9 cellular contexts compared by ENCODE assay signal in the genomic region with DNA sequence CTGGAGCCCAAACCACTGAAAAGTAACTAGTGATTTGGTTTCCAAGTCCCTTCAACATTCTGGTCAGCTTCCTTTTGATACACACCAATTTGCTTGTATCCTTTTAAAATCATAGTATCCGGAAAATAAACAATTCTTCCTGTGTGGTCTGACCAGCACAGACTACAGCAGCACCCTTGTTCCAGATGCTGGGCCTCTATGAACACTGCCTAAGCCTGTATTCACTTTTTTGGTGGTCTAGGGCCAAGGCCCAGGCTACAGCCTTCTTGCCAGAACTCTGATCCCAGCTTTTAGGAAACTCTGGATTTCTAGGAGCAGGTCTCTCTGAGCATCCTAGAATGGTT. TPM values are rescaled to one million over a fixed set of nuclear protein-coding genes. Genes with fewer than 3 reads are reported as not detected.
DNase-seq lines count a peak whose midpoint lies in the region; ATAC-seq, FAIRE-seq and TF ChIP-seq lines count a peak whose summit lies in the region.
"Had no signal": no experiment of that assay in that cellular context is flagged by ENCODE, and none has a peak within 500 bp of the region (broad histone marks: within the 10 kb centered on the region; RNA-seq: fewer than 3 reads in every experiment).

No MANE protein-coding gene starts in this region.

- 7 to 35% (median 30%) methylated on average over 1 of the region's 1 CpG for WGBS in small intestine, 3 donors

- peaks cover 34% of the 10 kb centered on the region for H3K27me3 ChIP-seq in iPS-15b (ENCODE audit: control insufficient read depth, insufficient read depth, low read length)
- H3K27me3 ChIP-seq in small intestine (ENCODE audit: control insufficient read depth in 2 of 2, insufficient read depth in 2 of 2, low read length in 2 of 2), result no peaks in the 10 kb centered on the region
- H3K27me3 ChIP-seq: adrenal gland had no signal

- H3K36me3 ChIP-seq in iPS-15b (ENCODE audit: control insufficient read depth, insufficient read depth, low read length) (no peaks in the 10 kb centered on the region), small intestine (ENCODE audit: control insufficient read depth in 2 of 2, insufficient read depth in 2 of 2, low read length in 2 of 2) (no peaks in the 10 kb centered on the region)
- H3K36me3 ChIP-seq: adrenal gland had no signal

- no peak overlapping the region for H3K9ac ChIP-seq in iPS-15b (ENCODE audit: low read depth, low read length)

- FAIRE-seq in small intestine (lab: Jason Lieb, UNC), result no peak

- H3K4me1 ChIP-seq in iPS-15b (ENCODE audit: control insufficient read depth, insufficient read depth, low read length) (peaks cover 5% of the 10 kb centered on the region), small intestine (ENCODE audit: control insufficient read depth in 2 of 2, insufficient read depth in 1 of 2, low read depth in 1 of 2, low read length in 1 of 2) (peaks cover 2 to 3% of the 10 kb centered on the region in 2 donors)

- no peak for ATAC-seq in HG02885 (IDR thresholded peaks at IDR 0.05; ENCODE audit: poor library complexity, unreplicated experiment)
- no peak for ATAC-seq in GM18517 (IDR thresholded peaks at IDR 0.05; ENCODE audit: unreplicated experiment)

- H3K27ac ChIP-seq in VCaP (peak overlapping the region; percentile 91), small intestine (ENCODE audit: low read depth in 1 of 2, low read length in 1 of 2) (peak overlapping the region in 1 of 2 donors; percentile 77)

- H3K4me3 ChIP-seq in iPS-15b (ENCODE audit: low read depth, low read length) (peak overlapping the region; percentile 69), small intestine (ENCODE audit: low read depth in 1 of 2, low read length in 2 of 2) (peak overlapping the region; percentile 47 to 65)

- TF ChIP-seq CTCF in VCaP (conservative IDR thresholded peaks at IDR 0.05), result no peak

- DNase-seq in NCI-H510A treated with DMSO at 0.1 percent for 48 hours (lab: John Stamatoyannopoulos, UW), result peak; percentile 55
- DNase-seq in NCI-H510A (lab: John Stamatoyannopoulos, UW), result no peak
- DNase-seq in small intestine, result no peak
- DNase-seq in midbrain (lab: John Stamatoyannopoulos, UW), result no peak

- H3K9me3 ChIP-seq in iPS-15b (ENCODE audit: control insufficient read depth, insufficient read depth, low read length) (no peaks in the 10 kb centered on the region), small intestine (ENCODE audit: control insufficient read depth, low read depth) (no peaks in the 10 kb centered on the region)
- H3K9me3 ChIP-seq: adrenal gland had no signal

RNA-seq across cellular contexts. Expression of gene DDAH1, which starts 0.8 kb away (rescaled TPM):
- 10 to 100 TPM; 21.9 to 47.8 (median 45.6) TPM for polyA plus RNA-seq in small intestine
